In the genomic region with DNA sequence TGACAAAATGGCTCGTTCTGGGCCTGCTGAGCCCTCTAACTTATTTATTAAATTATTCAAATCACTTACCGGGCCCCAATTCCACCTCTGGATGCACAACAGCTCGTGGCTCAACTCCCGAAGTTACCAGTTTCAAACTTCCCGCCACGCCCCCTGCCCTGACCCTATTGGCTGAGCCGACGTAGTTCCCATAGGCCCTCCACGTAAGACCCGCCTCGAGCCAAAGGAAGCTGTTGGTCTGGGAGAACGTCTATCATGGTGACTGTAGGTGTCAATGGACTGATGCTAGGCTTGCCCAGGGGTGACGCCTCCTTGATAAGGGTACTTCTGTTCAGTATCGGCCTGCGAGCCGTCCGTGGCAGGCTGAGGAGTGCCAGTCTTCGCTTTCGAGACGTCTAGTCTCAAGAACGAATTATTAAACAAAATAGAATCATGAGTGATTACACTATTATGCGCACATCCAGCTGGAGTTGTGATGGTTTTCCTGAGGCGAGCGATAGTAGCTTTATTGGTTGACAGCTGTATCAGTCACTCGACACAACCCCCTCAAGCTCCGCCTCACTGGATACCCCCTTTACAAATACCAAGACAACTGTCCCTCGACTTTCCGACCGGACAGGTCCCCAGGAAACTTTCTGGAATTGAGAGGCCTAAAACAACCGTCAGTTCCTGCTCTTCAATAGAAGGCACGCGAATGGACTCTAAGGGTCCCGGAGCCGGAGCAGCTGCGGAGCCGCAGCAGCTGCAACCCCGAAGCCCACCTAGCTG, we compare ENCODE assay signal across 8 cellular contexts. TPM values are rescaled to one million over a fixed set of nuclear protein-coding genes. Genes with fewer than 3 reads are reported as not detected.
DNase-seq lines count a peak whose midpoint lies in the region; ATAC-seq and TF ChIP-seq lines count a peak whose summit lies in the region.

A gene (minus strand): TSS at position 134 of the 768 bp plus-strand sequence. CDS start 334 bp downstream, outside the sequence.

- H3K27ac Mint-ChIP-seq in activated CD4-positive, alpha-beta T cell treated with anti-CD3 and anti-CD28 coated beads for 36 hours, result peak within 1 kb of the TSS; percentile 99

- DNase-seq in Ammon's horn (ENCODE audit: low spot score) (peak; percentile 100), GM19238 (ENCODE audit: insufficient read length, low spot score) (peak; percentile 100), NCI-H524 (lab: John Stamatoyannopoulos, UW) (peak; percentile 94 to 96), choroid plexus epithelial cell (ENCODE audit: low read depth) (peak; percentile 99), kidney epithelial cell (ENCODE audit: low read depth) (peak; percentile 96)
- DNase-seq in activated CD4-positive, alpha-beta T cell treated with anti-CD3 and anti-CD28 coated beads for 36 hours, result peak; percentile 97
- DNase-seq in stimulated activated CD4-positive, alpha-beta T cell treated with anti-CD3 and anti-CD28 coated beads, Interleukin-15, amount 100 ng/mL, for 48 hours (ENCODE audit: low read depth in 2 of 2), result peak; percentile 94 to 96

- H3K9me3 Mint-ChIP-seq in activated CD4-positive, alpha-beta T cell treated with anti-CD3 and anti-CD28 coated beads for 36 hours (ENCODE audit: low read depth), result no peaks in the 10 kb centered on the region

- peaks cover 21% of the 10 kb centered on the region for H3K4me1 Mint-ChIP-seq in activated CD4-positive, alpha-beta T cell treated with anti-CD3 and anti-CD28 coated beads for 36 hours

- H3K4me3 Mint-ChIP-seq in activated CD4-positive, alpha-beta T cell treated with anti-CD3 and anti-CD28 coated beads for 36 hours, result peak within 1 kb of the TSS; percentile 93

- H3K27me3 ChIP-seq in kidney epithelial cell (ENCODE audit: control insufficient read depth, insufficient read depth, low read length), result no peaks in the 10 kb centered on the region

- TF ChIP-seq CTCF in choroid plexus epithelial cell (conservative IDR thresholded peaks at IDR 0.05; ENCODE audit: low read depth, low read length) (no peak), kidney epithelial cell (IDR thresholded peaks at IDR 0.05; ENCODE audit: insufficient read depth, low read length, poor library complexity, severe bottlenecking) (no peak)

- H3K36me3 Mint-ChIP-seq in activated CD4-positive, alpha-beta T cell treated with anti-CD3 and anti-CD28 coated beads for 36 hours (ENCODE audit: low read depth), result peaks cover 50% of the 10 kb centered on the region

- H3K36me3 ChIP-seq in kidney epithelial cell (ENCODE audit: control insufficient read depth, insufficient read depth, low read length), result peaks cover 4% of the 10 kb centered on the region

- intact Hi-C loops in activated CD4-positive, alpha-beta T cell treated with anti-CD3 and anti-CD28 coated beads for 36 hours (cut with DNase I, micrococcal nuclease), result loop anchor here (1.0 to 5.0 kb wide), 3 partner anchors 22 to 294 kb away; a partner anchor contains a TSS

- POLR2A ChIA-PET in activated CD4-positive, alpha-beta T cell treated with anti-CD3 and anti-CD28 coated beads for 36 hours (lab: Charles Lee), result interaction anchor here (0.6 to 4.2 kb wide), 19 partner anchors 10 to 381 kb away, joined by 3 to 65 read pairs (median 3); a partner anchor contains a TSS

- ATAC-seq in HG03442 (IDR thresholded peaks at IDR 0.05; ENCODE audit: unreplicated experiment), result peak; percentile 48
- peak; percentile 60 for ATAC-seq in activated CD4-positive, alpha-beta T cell treated with anti-CD3 and anti-CD28 coated beads for 36 hours

- no peaks in the 10 kb centered on the region for H3K27me3 Mint-ChIP-seq in activated CD4-positive, alpha-beta T cell treated with anti-CD3 and anti-CD28 coated beads for 36 hours

- CTCF ChIA-PET in activated CD4-positive, alpha-beta T cell treated with anti-CD3 and anti-CD28 coated beads for 36 hours (lab: Charles Lee), result interaction anchor here (0.5 to 4.0 kb wide), 33 partner anchors 10 to 312 kb away, joined by 3 to 51 read pairs (median 4); a partner anchor contains a TSS

- H3K4me3 ChIP-seq in choroid plexus epithelial cell (ENCODE audit: low read depth, low read length) (peak within 1 kb of the TSS; percentile 99), kidney epithelial cell (ENCODE audit: low read depth, low read length) (peak within 1 kb of the TSS; percentile 95)

RNA-seq across cellular contexts. Expression of the gene that starts here (rescaled TPM):
- 10 to 100 TPM; 87.8 to 99.7 TPM for total RNA-seq in activated CD4-positive, alpha-beta T cell treated with anti-CD3 and anti-CD28 coated beads for 36 hours
- 5.8 and 8.3 TPM in 2 replicates for total RNA-seq in kidney epithelial cell

Comparison
In these comparisons a context has a peak if more than half of its experiments do, and no peak if none do; other contexts are left out.
1. Peak in every context shown above with its lines: DNase-seq, ATAC-seq and H3K4me3 ChIP-seq.